ENCODE assay signal across 29 cellular contexts in genomic region chr3:57009802-57010201, GRCh38. TPM values are rescaled to one million over a fixed set of nuclear protein-coding genes. Genes with fewer than 3 reads are reported as not detected.
"Had no signal": no experiment of that assay in that cellular context is flagged by ENCODE, and none has a peak within 500 bp of the region (broad histone marks: within the 10 kb centered on the region; RNA-seq: fewer than 3 reads in every experiment).

No MANE protein-coding gene starts in this region.

- FAIRE-seq: endothelial cell of umbilical vein, keratinocyte had no signal

- H3K36me3 ChIP-seq: right atrium auricular region, thyroid gland had no signal

- H3K79me2 ChIP-seq: parathyroid adenoma had no signal

- H3K27me3 ChIP-seq: right atrium auricular region, thyroid gland had no signal

- H3K9ac ChIP-seq: parathyroid adenoma had no signal

- H3K27ac ChIP-seq: parathyroid adenoma, psoas muscle had no signal

- ATAC-seq: naive thymus-derived CD4-positive, alpha-beta T cell; psoas muscle; stimulated activated effector memory CD8-positive, alpha-beta T cell treated with anti-CD3 and anti-CD28 coated beads, Interleukin-12 subunit alpha, Interleukin-12 subunit beta, amount 100 ng/mL, for 72 hours; T-helper 17 cell; WTC11 had no signal

- DNase-seq: activated CD4-positive, alpha-beta memory T cell treated with anti-CD3 and anti-CD28 coated beads, Interleukin-2, amount 10 ng/mL, durations not matched to agents 7 days and 5 days; activated CD4-positive, alpha-beta T cell treated with anti-CD3 and anti-CD28 coated beads for 1 hour; activated CD4-positive, alpha-beta T cell treated with anti-CD3 and anti-CD28 coated beads, Interleukin-2, amount 10 ng/mL, durations not matched to agents 7 days and 5 days; activated CD8-positive, alpha-beta memory T cell treated with anti-CD3 and anti-CD28 coated beads, Interleukin-2, amount 50 U/mL, for 48 hours; activated gamma-delta T cell; activated naive CD4-positive, alpha-beta T cell treated with anti-CD3 and anti-CD28 coated beads, Interleukin-2, amount 10 ng/mL, durations not matched to agents 7 days and 5 days; activated T-cell treated with anti-CD3 and anti-CD28 coated beads, Interleukin-2, amount 50 U/mL, for 24 hours; amygdala; central memory CD4-positive, alpha-beta T cell; foreskin melanocyte; left cardiac atrium; naive thymus-derived CD4-positive, alpha-beta T cell; nucleus accumbens; psoas muscle; stimulated activated CD4-positive, alpha-beta T cell treated with anti-CD3 and anti-CD28 coated beads, Interleukin-2, amount 100 ng/mL, for 48 hours; substantia nigra; T-helper 17 cell; T1000; thyroid gland had no signal

- H3K9me3 ChIP-seq: psoas muscle, right atrium auricular region, thyroid gland had no signal

- H2AFZ ChIP-seq: parathyroid adenoma had no signal

- H3K4me3 ChIP-seq: psoas muscle, right atrium auricular region, thyroid gland had no signal

RNA-seq across cellular contexts. Expression of gene SPATA12, which starts 50.7 kb away (rescaled TPM):
- total RNA-seq: activated CD4-positive, alpha-beta memory T cell treated with anti-CD3 and anti-CD28 coated beads, Interleukin-2, amount 10 ng/mL, durations not matched to agents 7 days and 5 days; activated CD4-positive, alpha-beta T cell treated with anti-CD3 and anti-CD28 coated beads, Interleukin-2, amount 10 ng/mL, durations not matched to agents 7 days and 5 days; endothelial cell of umbilical vein; left cardiac atrium; left ventricle myocardium superior; lung microvascular endothelial cell; naive thymus-derived CD4-positive, alpha-beta T cell; neural crest cell; psoas muscle; right atrium auricular region; T-helper 17 cell; thyroid gland; ureter had no signal
- polyA plus RNA-seq: naive thymus-derived CD4-positive, alpha-beta T cell had no signal
